4 cellular contexts compared by ENCODE assay signal in the genomic region with DNA sequence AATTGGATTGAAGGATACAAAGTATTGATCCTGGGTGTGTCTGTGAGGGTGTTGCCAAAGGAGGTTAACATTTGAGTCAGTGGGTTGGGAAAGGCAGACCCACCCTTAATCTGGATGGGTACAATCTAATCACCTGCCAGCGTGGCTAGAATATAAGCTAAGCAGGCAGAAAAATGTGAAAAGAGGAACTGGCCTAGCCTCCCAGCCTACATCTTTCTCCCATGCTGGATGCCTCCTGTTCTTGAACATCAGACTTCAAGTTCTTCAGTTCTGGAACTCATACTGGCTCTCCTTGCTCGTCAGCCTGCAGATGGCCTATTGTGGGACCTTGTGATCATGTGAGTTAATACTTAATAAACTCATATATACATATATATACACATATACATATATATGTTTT. TPM values are rescaled to one million over a fixed set of nuclear protein-coding genes. Genes with fewer than 3 reads are reported as not detected.
"Had no signal": no experiment of that assay in that cellular context is flagged by ENCODE, and none has a peak within 500 bp of the region (broad histone marks: within the 10 kb centered on the region; RNA-seq: fewer than 3 reads in every experiment).

No MANE protein-coding gene starts in this region.

RNA-seq across cellular contexts. Expression of a gene that starts 5.5 kb away (rescaled TPM):
- total RNA-seq: PC-9, RPMI7951, SJCRH30, SK-MEL-5 had no signal
